6 cellular contexts compared by ENCODE assay signal in the genomic region with DNA sequence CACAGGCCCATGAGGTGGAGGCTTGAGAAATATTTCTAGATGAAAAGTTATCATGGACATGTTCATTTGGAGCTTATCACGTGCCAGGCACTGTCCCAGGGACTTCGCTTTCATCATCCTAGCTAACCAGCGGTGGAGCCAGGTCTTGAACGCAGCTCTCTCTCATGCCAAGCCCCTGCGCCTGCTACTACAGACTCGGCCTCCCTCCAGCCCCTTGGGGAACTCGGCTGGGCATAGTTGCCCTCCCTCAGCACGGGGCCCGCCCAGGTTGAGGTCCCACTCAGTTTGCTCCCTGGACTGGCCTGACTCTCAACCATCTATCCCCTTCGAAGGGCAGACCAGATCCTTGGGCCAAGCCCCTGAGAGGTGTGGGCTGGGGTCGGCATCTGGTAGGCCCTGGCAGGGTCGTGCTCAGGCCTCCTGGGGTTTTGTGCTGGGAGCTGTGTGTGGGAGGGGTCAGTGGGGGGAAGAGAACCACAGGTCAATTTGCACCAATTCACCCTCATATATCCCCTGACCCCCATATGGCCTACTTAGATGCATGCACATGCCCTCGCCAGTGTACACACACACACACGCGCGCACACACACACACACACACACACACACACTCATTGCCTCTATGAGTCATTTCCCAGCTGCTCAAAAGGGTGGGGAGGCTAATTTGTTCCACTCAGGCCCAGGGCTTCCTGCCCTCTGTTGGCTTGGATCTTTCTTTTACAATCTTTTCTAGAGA. TPM values are rescaled to one million over a fixed set of nuclear protein-coding genes. Genes with fewer than 3 reads are reported as not detected.
DNase-seq lines count a peak whose midpoint lies in the region.

No MANE protein-coding gene starts in this region.

- DNase-seq in CD1c-positive myeloid dendritic cell (ENCODE audit: extremely low spot score) (peak; percentile 53), SK-MEL-5 (ENCODE audit: low read depth, low spot score) (peak; percentile 24), NCI-H2171 (lab: John Stamatoyannopoulos, UW) (no peak), HuH-7.5 (ENCODE audit: low spot score) (no peak)
- peak; percentile 14 for DNase-seq in effector CD8-positive, alpha-beta T cell (lab: John Stamatoyannopoulos, UW)
- DNase-seq in stimulated activated CD4-positive, alpha-beta T cell treated with anti-CD3 and anti-CD28 coated beads, Interleukin-12 subunit alpha, Interleukin-12 subunit beta, amount 100 ng/mL, for 4 hours: peak; percentile 32

- in situ Hi-C loops in SK-MEL-5 (cut with HindIII; ENCODE audit: low pct_unique_long_range_greater_than_20kb, low sequenced_read_pairs): no loop called here

RNA-seq across cellular contexts. Expression of gene SCN4A, which starts 12.1 kb away (rescaled TPM):
- not detected in 2 replicates for total RNA-seq in SK-MEL-5 (2014; rRNA removed; shearing (Covaris generic))
- polyA plus RNA-seq in SK-MEL-5 (2015; cell fraction: cytosol; rRNA removed): 0.02 TPM in 1 of 2 replicates, not detected in the other
- 0.14 TPM in 1 of 2 replicates, not detected in the other for polyA plus RNA-seq in SK-MEL-5 (2015; cell fraction: nucleus; rRNA removed)

RNA-seq across cellular contexts. Expression of gene PRR29, which starts 13.3 kb away (rescaled TPM):
- total RNA-seq in SK-MEL-5 (2014; rRNA removed; shearing (Covaris generic)): 0.13 TPM in 1 of 2 replicates, not detected in the other
- 0.61 TPM in 1 of 2 replicates, not detected in the other for polyA plus RNA-seq in SK-MEL-5 (2015; cell fraction: cytosol; rRNA removed)
- polyA plus RNA-seq in SK-MEL-5 (2015; cell fraction: nucleus; rRNA removed): 0.34 and 4.0 TPM in 2 replicates

RNA-seq across cellular contexts. Expression of gene ICAM2, which starts 35.6 kb away (rescaled TPM):
- 0.71 TPM in 1 of 2 replicates, not detected in the other for total RNA-seq in SK-MEL-5 (2014; rRNA removed; shearing (Covaris generic))
- not detected in 2 replicates for polyA plus RNA-seq in SK-MEL-5 (2015; cell fraction: cytosol; rRNA removed)
- polyA plus RNA-seq in SK-MEL-5 (2015; cell fraction: nucleus; rRNA removed): 0.73 TPM in 1 of 2 replicates, not detected in the other

RNA-seq across cellular contexts. Expression of gene CD79B, which starts 52.7 kb away (rescaled TPM):
- total RNA-seq in SK-MEL-5 (2014; rRNA removed; shearing (Covaris generic)): 2.2 and 3.1 TPM in 2 replicates
- polyA plus RNA-seq in SK-MEL-5 (2015; cell fraction: cytosol; rRNA removed): 1.2 and 3.3 TPM in 2 replicates
- polyA plus RNA-seq in SK-MEL-5 (2015; cell fraction: nucleus; rRNA removed): 0.20 and 0.85 TPM in 2 replicates

Comparison
In these comparisons a context has a peak if more than half of its experiments do, and no peak if none do; other contexts are left out.
1. DNase-seq: peak in CD1c-positive myeloid dendritic cell (single experiment), SK-MEL-5 (single experiment), effector CD8-positive, alpha-beta T cell (single experiment) and stimulated activated CD4-positive, alpha-beta T cell treated with anti-CD3 and anti-CD28 coated beads, Interleukin-12 subunit alpha, Interleukin-12 subunit beta, amount 100 ng/mL, for 4 hours (single experiment); none in NCI-H2171 (single experiment) and HuH-7.5 (single experiment).